In genomic region chr2:17646096-17646554, GRCh38 we compare ENCODE assay signal across 8 cellular contexts.
A peak's percentile ranks its signal among the peaks of the same experiment; 100 is the strongest.
DNase-seq lines count a peak whose midpoint lies in the region; ATAC-seq, FAIRE-seq and TF ChIP-seq lines count a peak whose summit lies in the region.

No MANE protein-coding gene starts in this region.

- peak; percentile 89 for FAIRE-seq in K562 (lab: Jason Lieb, UNC)

- CTCF ChIA-PET in HEK293 (lab: Yijun Ruan, JAX) (interaction anchor here (0.7 to 3.5 kb wide), 27 partner anchors 8 to 1023 kb away, joined by 3 to 43 read pairs (median 4); partner anchors contain the start of genes GEN1 and SMC6), RWPE1 (lab: Yijun Ruan, JAX) (interaction anchor here (0.5 to 2.3 kb wide), 15 partner anchors 9 to 874 kb away, joined by 3 to 15 read pairs (median 4); no protein-coding TSS in a partner anchor), K562 (lab: Yijun Ruan, JAX; ENCODE audit: low intra/inter-chr PET ratio) (interaction anchor here (0.9 to 1.1 kb wide), 2 partner anchors 25 to 184 kb away, joined by 3 read pairs; no protein-coding TSS in a partner anchor)

- intact Hi-C loops in Right ventricle myocardium inferior (cut with DNase I) (loop anchor here (1.0 to 10.0 kb wide), 2 partner anchors 26 to 101 kb away; partner anchors contain the start of gene VSNL1), cardiac septum (cut with DNase I) (no loop called here), K562 (cut with micrococcal nuclease) (loop anchor here (2.0 kb wide), 1 partner anchor 185 kb away; no protein-coding TSS in a partner anchor)

- no peaks in the 10 kb centered on the region for H3K27me3 ChIP-seq in K562 (ENCODE audit: control insufficient read depth in 2 of 2, insufficient read depth in 2 of 2, low read length in 2 of 2)

- H3K36me3 ChIP-seq in HEK293 (ENCODE audit: control insufficient read depth in 2 of 2, insufficient read depth in 1 of 2, low read length in 2 of 2), result no peaks in the 10 kb centered on the region
- H3K36me3 ChIP-seq in K562 (ENCODE audit: control insufficient read depth, insufficient read depth, low read length), result no peaks in the 10 kb centered on the region

- no TSS peak for BruUV-seq in K562 (replicated peaks; lab: Mats Ljungman, UMichigan)

- POLR2A ChIA-PET in HEK293 (lab: Yijun Ruan, JAX), result no interaction called here
- POLR2A ChIA-PET in RWPE1 (lab: Yijun Ruan, JAX; ENCODE audit: low non-redundant PET), result no interaction called here
- POLR2A ChIA-PET in K562 (lab: Yijun Ruan, JAX), result interaction anchor here (1.1 to 1.8 kb wide), 5 partner anchors 9 to 15 kb away, joined by 3 to 7 read pairs (median 4); no protein-coding TSS in a partner anchor

- WGBS in K562 (ENCODE audit: insufficient coverage, low coverage, missing lambda C conversion rate), result 0% methylated on average over 3 of the region's 3 CpGs

- TF ChIP-seq CTCF in HEK293 (tag by site-specific recombination; IDR thresholded peaks at IDR 0.05) (peak; percentile 29; the same call in 1 of the 2 replicates), LNCAP (IDR thresholded peaks at IDR 0.05) (peak; percentile 73), RWPE1 (conservative IDR thresholded peaks at IDR 0.05; ENCODE audit: low read depth) (peak; percentile 92), K562 (IDR thresholded peaks at IDR 0.05 in 2 of 3, conservative IDR thresholded peaks at IDR 0.05 in 1 of 3; ENCODE audit: insufficient read depth in 2 of 3, low read depth in 1 of 3, low read length in 3 of 3) (peak; percentile 52 to 83 (median 77); a peak in 5 of 6 replicates)

- H3K9me3 ChIP-seq in HEK293 (ENCODE audit: control insufficient read depth, insufficient read depth, low read depth, low read length) (no peaks in the 10 kb centered on the region), K562 (replicated peaks; ENCODE audit: control insufficient read depth, insufficient read depth, low read depth, low read length) (no peaks in the 10 kb centered on the region)

- H3K4me1 ChIP-seq in HEK293 (ENCODE audit: control insufficient read depth, insufficient read depth, low read length), result peaks cover 5% of the 10 kb centered on the region
- H3K4me1 ChIP-seq in K562 (replicated peaks in 1 of 2; ENCODE audit: control insufficient read depth in 2 of 2, insufficient read depth in 2 of 2, low read length in 2 of 2), result peaks cover 16 to 25% of the 10 kb centered on the region in 2 experiments

- TF ChIP-seq POLR2A in K562 (conservative IDR thresholded peaks at IDR 0.05), result no peak

- DNase-seq in Right ventricle myocardium inferior (ENCODE audit: missing footprints), result no peak
- no peak for DNase-seq in cardiac septum (ENCODE audit: low spot score)
- DNase-seq in RWPE1 (ENCODE audit: low spot score), result peak; percentile 48
- DNase-seq in K562 (ENCODE audit: extremely low read depth in 1 of 4, low spot score in 3 of 4), result peak; percentile 38 to 68 (median 44)
- DNase-seq in iPS-NIHi11 (ENCODE audit: low spot score), result peak; percentile 49
- peak; percentile 24 for DNase-seq in stimulated activated CD4-positive, alpha-beta T cell treated with anti-CD3 and anti-CD28 coated beads, Interleukin-12 subunit alpha, Interleukin-12 subunit beta, amount 100 ng/mL, for 4 hours

- TF ChIP-seq EP300 in K562 (IDR thresholded peaks at IDR 0.05; ENCODE audit: low read length), result no peak

- no peaks in the 10 kb centered on the region for H4K20me1 ChIP-seq in K562 (replicated peaks; ENCODE audit: control insufficient read depth, insufficient read depth, low read length)

- ATAC-seq in Right ventricle myocardium inferior, result peak; percentile 60
- peak; percentile 64 for ATAC-seq in K562

- H3K9ac ChIP-seq in K562 (ENCODE audit: insufficient read depth in 1 of 2, low read depth in 2 of 2, low read length in 2 of 2), result no peak overlapping the region

- H3K4me3 ChIP-seq in HEK293 (ENCODE audit: low read depth, low read length) (no peak overlapping the region), K562 (no peak overlapping the region)

- TF ChIP-seq RAD21 in K562 (CRISPR knock-in tag; conservative IDR thresholded peaks at IDR 0.05 in 1 of 2, IDR thresholded peaks at IDR 0.05 in 1 of 2), result peak; percentile 52 to 81; a peak in 3 of 4 replicates

- H2AFZ ChIP-seq in K562 (ENCODE audit: low read depth, low read length), result no peak overlapping the region

- no peaks in the 10 kb centered on the region for H3K9me1 ChIP-seq in K562 (ENCODE audit: control insufficient read depth, insufficient read depth, low read length)

- H3K27ac ChIP-seq in HEK293 (ENCODE audit: extremely low read depth, low read depth, low read length) (no peak overlapping the region), RWPE1 (no peak overlapping the region), K562 (ENCODE audit: extremely low read depth, low read depth, low read length) (no peak overlapping the region)

- H3K4me2 ChIP-seq in K562 (ENCODE audit: insufficient read depth, low read length), result no peak overlapping the region

- no peaks in the 10 kb centered on the region for H3K79me2 ChIP-seq in K562 (ENCODE audit: control insufficient read depth, insufficient read depth, low read length)

- in situ Hi-C loops in K562 (cut with MboI), result no loop called here

TF ChIP-seq in HEK293, 187 proteins besides CTCF, POLR2A, EP300 and RAD21 (continues in another document):
- TF ChIP-seq ZNF660 (tag by site-specific recombination; IDR thresholded peaks at IDR 0.05) (peak; percentile 57; the same call in 1 of the 2 replicates), ZNF518A (tag by site-specific recombination; conservative IDR thresholded peaks at IDR 0.05; ENCODE audit: low read depth) (peak; percentile 66)

TF ChIP-seq in K562, 482 proteins besides CTCF, POLR2A, EP300 and RAD21 (continues in another document):
- no peak for TF ChIP-seq HNRNPLL (IDR thresholded peaks at IDR 0.05; ENCODE audit: low read depth, low read length, poor library complexity, severe bottlenecking)
- TF ChIP-seq NKRF (IDR thresholded peaks at IDR 0.05; ENCODE audit: borderline replicate concordance), result no peak
- TF ChIP-seq U2AF2 (optimal IDR thresholded peaks at IDR 0.05; ENCODE audit: low read depth, low read length), result no peak
- TF ChIP-seq NFRKB (IDR thresholded peaks at IDR 0.05; ENCODE audit: low read depth), result no peak
- peak; percentile 69; the same call in 1 of the 2 replicates for TF ChIP-seq SPI1 (IDR thresholded peaks at IDR 0.05; ENCODE audit: borderline replicate concordance, low read depth, low read length)
- no peak for TF ChIP-seq BACH1 (tag; IDR thresholded peaks at IDR 0.05)
- no peak for TF ChIP-seq CREB5 (CRISPR knock-in tag; IDR thresholded peaks at IDR 0.05)
- TF ChIP-seq POLR2B (IDR thresholded peaks at IDR 0.05; ENCODE audit: low read depth, partially characterized antibody), result no peak
- TF ChIP-seq ELK3 (CRISPR knock-in tag; IDR thresholded peaks at IDR 0.05), result no peak
- no peak for TF ChIP-seq HDAC3 (IDR thresholded peaks at IDR 0.05; ENCODE audit: borderline replicate concordance, partially characterized antibody)
- TF ChIP-seq HNRNPL (IDR thresholded peaks at IDR 0.05; ENCODE audit: low read depth, low read length), result no peak

Comparison
In these comparisons a context has a peak if more than half of its experiments do, and no peak if none do; other contexts are left out.
1. DNase-seq: peak in RWPE1 (single experiment), K562 (4 of 4), iPS-NIHi11 (single experiment) and stimulated activated CD4-positive, alpha-beta T cell treated with anti-CD3 and anti-CD28 coated beads, Interleukin-12 subunit alpha, Interleukin-12 subunit beta, amount 100 ng/mL, for 4 hours (single experiment); none in Right ventricle myocardium inferior (single experiment) and cardiac septum (single experiment).
2. CTCF ChIP-seq: peak in every context shown above with its lines; median percentile 92 in RWPE1; 77 in K562; 73 in LNCAP; 29 in HEK293.